ENCODE assay signal across 17 cellular contexts in genomic region chr19:5632657-5633056, GRCh38. TPM values are rescaled to one million over a fixed set of nuclear protein-coding genes. Genes with fewer than 3 reads are reported as not detected.
DNase-seq lines count a peak whose midpoint lies in the region; ATAC-seq lines count a peak whose summit lies in the region.
"Had no signal": no experiment of that assay in that cellular context is flagged by ENCODE, and none has a peak within 500 bp of the region (broad histone marks: within the 10 kb centered on the region; RNA-seq: fewer than 3 reads in every experiment).

No MANE protein-coding gene starts in this region.

- no peak overlapping the region for H3K14ac ChIP-seq in neuronal stem cell (ENCODE audit: low read length)

- H3K4me3 Mint-ChIP-seq in CD4-positive, CD25-positive, alpha-beta regulatory T cell: peak overlapping the region in 1 of 4 donors; percentile 39
- no peak overlapping the region for H3K4me3 Mint-ChIP-seq in T-helper 17 cell
- H3K4me3 Mint-ChIP-seq in stimulated activated memory B cell treated with anti-CD40 and anti-IgM and Interleukin-4, amounts not matched to agents 10 μg/mL and 1 μg/mL and 100 μg/mL, for 72 hours: no peak overlapping the region
- H3K4me3 Mint-ChIP-seq: activated naive CD8-positive, alpha-beta T cell treated with anti-CD3 and anti-CD28 coated beads, Interleukin-2, amount 50 U/mL, for 24 hours had no signal

- no peak overlapping the region for H3K4me2 ChIP-seq in neuronal stem cell (ENCODE audit: insufficient read depth, low read length, poor library complexity, severe bottlenecking)
- H3K4me2 ChIP-seq: hepatocyte had no signal

- H3K36me3 ChIP-seq in CD4-positive, CD25-positive, alpha-beta regulatory T cell (ENCODE audit: control insufficient read depth, insufficient read depth, low read length): peaks cover 47% of the 10 kb centered on the region
- H3K36me3 ChIP-seq in neuronal stem cell (replicated peaks in 1 of 2; ENCODE audit: control insufficient read depth in 2 of 2, insufficient read depth in 2 of 2, low read length in 2 of 2): peaks cover 15 to 90% of the 10 kb centered on the region in 2 donors

- no peaks in the 10 kb centered on the region for H3K27me3 ChIP-seq in CD4-positive, CD25-positive, alpha-beta regulatory T cell (ENCODE audit: control insufficient read depth, insufficient read depth, low read length)
- no peaks in the 10 kb centered on the region for H3K27me3 ChIP-seq in neuronal stem cell (ENCODE audit: control insufficient read depth in 3 of 3, insufficient read depth in 3 of 3, low read depth in 1 of 3, low read length in 3 of 3)
- H3K27me3 ChIP-seq: hepatocyte, pancreas, SJSA1 had no signal

- no peak overlapping the region for H2AK5ac ChIP-seq in neuronal stem cell (ENCODE audit: low read depth, low read length)

- H3K27me3 Mint-ChIP-seq in CD4-positive, CD25-positive, alpha-beta regulatory T cell: no peaks in the 10 kb centered on the region
- no peaks in the 10 kb centered on the region for H3K27me3 Mint-ChIP-seq in T-helper 17 cell
- H3K27me3 Mint-ChIP-seq in stimulated activated memory B cell treated with anti-CD40 and anti-IgM and Interleukin-4, amounts not matched to agents 10 μg/mL and 1 μg/mL and 100 μg/mL, for 72 hours: no peaks in the 10 kb centered on the region
- H3K27me3 Mint-ChIP-seq: activated naive CD8-positive, alpha-beta T cell treated with anti-CD3 and anti-CD28 coated beads, Interleukin-2, amount 50 U/mL, for 24 hours had no signal

- peaks cover 8% of the 10 kb centered on the region for H3K79me1 ChIP-seq in neuronal stem cell (ENCODE audit: low read depth, low read length)

- no peak overlapping the region for H3K4ac ChIP-seq in neuronal stem cell (ENCODE audit: low read length)

- H3K9ac ChIP-seq in neuronal stem cell (ENCODE audit: low read depth, low read length, poor library complexity): no peak overlapping the region

- peak overlapping the region in 2 of 3 donors; percentile 32 to 33 for H3K27ac Mint-ChIP-seq in CD4-positive, CD25-positive, alpha-beta regulatory T cell
- peak overlapping the region; percentile 61 for H3K27ac Mint-ChIP-seq in T-helper 17 cell
- H3K27ac Mint-ChIP-seq in stimulated activated memory B cell treated with anti-CD40 and anti-IgM and Interleukin-4, amounts not matched to agents 10 μg/mL and 1 μg/mL and 100 μg/mL, for 72 hours: no peak overlapping the region
- H3K27ac Mint-ChIP-seq: activated naive CD8-positive, alpha-beta T cell treated with anti-CD3 and anti-CD28 coated beads, Interleukin-2, amount 50 U/mL, for 24 hours had no signal

- no peak overlapping the region for H2AFZ ChIP-seq in neuronal stem cell (ENCODE audit: low read length)
- H2AFZ ChIP-seq: hepatocyte had no signal

- H2BK5ac ChIP-seq in neuronal stem cell (ENCODE audit: low read length): no peak overlapping the region

- no peak overlapping the region for H3K23ac ChIP-seq in neuronal stem cell (ENCODE audit: low read depth, low read length, poor library complexity)

- peaks cover 23% of the 10 kb centered on the region for H3K36me3 Mint-ChIP-seq in CD4-positive, CD25-positive, alpha-beta regulatory T cell
- peaks cover 3% of the 10 kb centered on the region for H3K36me3 Mint-ChIP-seq in T-helper 17 cell (ENCODE audit: low read depth)
- peaks cover 29% of the 10 kb centered on the region for H3K36me3 Mint-ChIP-seq in stimulated activated memory B cell treated with anti-CD40 and anti-IgM and Interleukin-4, amounts not matched to agents 10 μg/mL and 1 μg/mL and 100 μg/mL, for 72 hours

- WGBS in neuronal stem cell (ENCODE audit: extremely low coverage in 2 of 2, insufficient read length in 2 of 2, insufficient replicate concordance in 1 of 2), 2 donors: no CpG with 5 or more reads among the region's 5 CpGs

- peaks cover 26 to 86% (median 64%) of the 10 kb centered on the region in 4 donors for H3K4me1 Mint-ChIP-seq in CD4-positive, CD25-positive, alpha-beta regulatory T cell
- peaks cover 32% of the 10 kb centered on the region for H3K4me1 Mint-ChIP-seq in T-helper 17 cell
- peaks cover 65% of the 10 kb centered on the region for H3K4me1 Mint-ChIP-seq in stimulated activated memory B cell treated with anti-CD40 and anti-IgM and Interleukin-4, amounts not matched to agents 10 μg/mL and 1 μg/mL and 100 μg/mL, for 72 hours

- H2BK120ac ChIP-seq in neuronal stem cell (ENCODE audit: low read depth, low read length): no peak overlapping the region

- H3K18ac ChIP-seq in neuronal stem cell (ENCODE audit: low read length): no peak overlapping the region

- H2BK12ac ChIP-seq in neuronal stem cell (ENCODE audit: low read length): no peak overlapping the region

- H4K91ac ChIP-seq in neuronal stem cell (ENCODE audit: low read depth, low read length, poor library complexity): peak overlapping the region; percentile 57

- H3K27ac ChIP-seq in CD4-positive, CD25-positive, alpha-beta regulatory T cell (ENCODE audit: insufficient read depth, low read length, poor library complexity, severe bottlenecking): no peak overlapping the region
- H3K27ac ChIP-seq in neuronal stem cell (replicated peaks; ENCODE audit: low read length): no peak overlapping the region
- H3K27ac ChIP-seq: hepatocyte, pancreas, SJSA1 had no signal

- no peaks in the 10 kb centered on the region for H3K9me3 Mint-ChIP-seq in CD4-positive, CD25-positive, alpha-beta regulatory T cell
- H3K9me3 Mint-ChIP-seq in stimulated activated memory B cell treated with anti-CD40 and anti-IgM and Interleukin-4, amounts not matched to agents 10 μg/mL and 1 μg/mL and 100 μg/mL, for 72 hours: no peaks in the 10 kb centered on the region
- H3K9me3 Mint-ChIP-seq: activated naive CD8-positive, alpha-beta T cell treated with anti-CD3 and anti-CD28 coated beads, Interleukin-2, amount 50 U/mL, for 24 hours had no signal

- no peak overlapping the region for H2BK15ac ChIP-seq in neuronal stem cell (ENCODE audit: low read length)

- DNase-seq in CD4-positive, CD25-positive, alpha-beta regulatory T cell: no peak
- DNase-seq in T-helper 17 cell (no peak), neuronal stem cell (ENCODE audit: low spot score) (no peak), pons (ENCODE audit: low spot score) (no peak)
- DNase-seq: activated CD8-positive, alpha-beta memory T cell treated with anti-CD3 and anti-CD28 coated beads, Interleukin-2, amount 50 U/mL, for 4 hours; activated naive CD8-positive, alpha-beta T cell treated with anti-CD3 and anti-CD28 coated beads, Interleukin-2, amount 50 U/mL, for 24 hours; kidney glomerular epithelial cell; MV-4-11; NCI-H2029 treated with DMSO at 0.1 percent for 48 hours; NCI-H524 treated with DMSO at 0.1 percent for 48 hours; T-helper 9 cell had no signal

- peaks cover 41% of the 10 kb centered on the region for H3K4me1 ChIP-seq in CD4-positive, CD25-positive, alpha-beta regulatory T cell (ENCODE audit: control insufficient read depth, insufficient read depth, low read length, poor library complexity, severe bottlenecking)
- peaks cover 0 to 1% of the 10 kb centered on the region in 2 donors for H3K4me1 ChIP-seq in neuronal stem cell (ENCODE audit: control insufficient read depth in 2 of 2, insufficient read depth in 1 of 2, low read depth in 1 of 2, low read length in 2 of 2)
- H3K4me1 ChIP-seq: SJSA1 had no signal

- no peaks in the 10 kb centered on the region for H3K9me3 ChIP-seq in CD4-positive, CD25-positive, alpha-beta regulatory T cell (ENCODE audit: control insufficient read depth in 2 of 2, low read length in 2 of 2)
- H3K9me3 ChIP-seq in T-helper 17 cell (ENCODE audit: control insufficient read depth, low read length, poor library complexity, severe bottlenecking) (no peaks in the 10 kb centered on the region), neuronal stem cell (replicated peaks in 1 of 2; ENCODE audit: control insufficient read depth in 2 of 2, insufficient read depth in 1 of 2, low read depth in 1 of 2, low read length in 2 of 2) (no peaks in the 10 kb centered on the region)
- H3K9me3 ChIP-seq: pancreas, SJSA1 had no signal

- H4K8ac ChIP-seq in neuronal stem cell (ENCODE audit: low read depth, low read length): no peak overlapping the region

- no peak overlapping the region for H3K4me3 ChIP-seq in CD4-positive, CD25-positive, alpha-beta regulatory T cell (ENCODE audit: low read depth, low read length)
- H3K4me3 ChIP-seq in neuronal stem cell (ENCODE audit: low read length in 2 of 2): no peak overlapping the region
- H3K4me3 ChIP-seq: hepatocyte, pancreas, SJSA1 had no signal

- ATAC-seq in CD4-positive, CD25-positive, alpha-beta regulatory T cell (ENCODE audit: low read depth in 2 of 2): no peak
- ATAC-seq in T-helper 17 cell (no peak), HG03442 (IDR thresholded peaks at IDR 0.05; ENCODE audit: unreplicated experiment) (no peak)
- no peak for ATAC-seq in stimulated activated memory B cell treated with anti-CD40 and anti-IgM and Interleukin-4, amounts not matched to agents 10 μg/mL and 1 μg/mL and 100 μg/mL, for 72 hours
- ATAC-seq: activated naive CD8-positive, alpha-beta T cell treated with anti-CD3 and anti-CD28 coated beads, Interleukin-2, amount 50 U/mL, for 24 hours; HCT116 had no signal

RNA-seq across cellular contexts. Expression of gene SAFB, which starts 9.8 kb away (rescaled TPM):
- total RNA-seq in CD4-positive, CD25-positive, alpha-beta regulatory T cell: 204 TPM
- polyA plus RNA-seq in CD4-positive, CD25-positive, alpha-beta regulatory T cell: 10 to 100 TPM; 36.9 to 56.2 (median 45.9) TPM
- 100 to 1,000 TPM; 173 to 183 TPM for total RNA-seq in T-helper 17 cell
- 64.3 TPM for polyA plus RNA-seq in neuronal stem cell (2013, experiment 1 of 2)
- polyA plus RNA-seq in neuronal stem cell (2013, experiment 2 of 2): 62.1 TPM

RNA-seq across cellular contexts. Expression of gene SAFB2, which starts 10.1 kb away (rescaled TPM):
- 271 TPM for total RNA-seq in CD4-positive, CD25-positive, alpha-beta regulatory T cell
- 10 to 100 TPM; 23.0 to 26.1 (median 23.3) TPM for polyA plus RNA-seq in CD4-positive, CD25-positive, alpha-beta regulatory T cell
- total RNA-seq in T-helper 17 cell: 100 to 1,000 TPM; 241 to 255 TPM
- polyA plus RNA-seq in neuronal stem cell (2013, experiment 1 of 2): 32.8 TPM
- 33.4 TPM for polyA plus RNA-seq in neuronal stem cell (2013, experiment 2 of 2)

RNA-seq across cellular contexts. Expression of gene MICOS13, which starts 47.7 kb away (rescaled TPM):
- total RNA-seq in CD4-positive, CD25-positive, alpha-beta regulatory T cell: 21.2 TPM
- 100 to 1,000 TPM in 2 of 4 donors, 10 to 100 TPM in 2; 90.6 to 110 (median 100) TPM for polyA plus RNA-seq in CD4-positive, CD25-positive, alpha-beta regulatory T cell
- total RNA-seq in T-helper 17 cell: 10 to 100 TPM; 26.9 to 27.9 TPM
- 15.2 TPM for polyA plus RNA-seq in neuronal stem cell (2013, experiment 1 of 2)
- 18.0 TPM for polyA plus RNA-seq in neuronal stem cell (2013, experiment 2 of 2)

RNA-seq across cellular contexts. Expression of gene HSD11B1L, which starts 48.2 kb away (rescaled TPM):
- total RNA-seq in CD4-positive, CD25-positive, alpha-beta regulatory T cell: 2.4 TPM
- polyA plus RNA-seq in CD4-positive, CD25-positive, alpha-beta regulatory T cell: 1 to 10 TPM; 1.8 to 3.0 (median 2.3) TPM
- total RNA-seq in T-helper 17 cell: 1 to 10 TPM; 1.4 to 3.1 TPM
- polyA plus RNA-seq in neuronal stem cell (2013, experiment 1 of 2): 35.3 TPM
- 35.0 TPM for polyA plus RNA-seq in neuronal stem cell (2013, experiment 2 of 2)

RNA-seq across cellular contexts. Expression of gene RPL36, which starts 57.4 kb away (rescaled TPM):
- total RNA-seq in CD4-positive, CD25-positive, alpha-beta regulatory T cell: 984 TPM
- polyA plus RNA-seq in CD4-positive, CD25-positive, alpha-beta regulatory T cell: 1,000 to 10,000 TPM; 1,952 to 2,703 (median 2,229) TPM
- total RNA-seq in T-helper 17 cell: 1,000 to 10,000 TPM in 1 of 2 donors, 100 to 1,000 TPM in 1; 811 to 1,376 TPM
- 2,051 TPM for polyA plus RNA-seq in neuronal stem cell (2013, experiment 1 of 2)
- 2,023 TPM for polyA plus RNA-seq in neuronal stem cell (2013, experiment 2 of 2)
